In genomic region chr3:120274739-120275167, GRCh38 we compare ENCODE assay signal across 10 cellular contexts. TPM values are rescaled to one million over a fixed set of nuclear protein-coding genes. Genes with fewer than 3 reads are reported as not detected.
DNase-seq lines count a peak whose midpoint lies in the region; ATAC-seq and TF ChIP-seq lines count a peak whose summit lies in the region.
"Had no signal": no experiment of that assay in that cellular context is flagged by ENCODE, and none has a peak within 500 bp of the region (broad histone marks: within the 10 kb centered on the region; RNA-seq: fewer than 3 reads in every experiment).

No MANE protein-coding gene starts in this region.

- DNase-seq in Right ventricle myocardium inferior (ENCODE audit: missing footprints) (no peak), right atrium auricular region (ENCODE audit: low spot score) (no peak), WTC11 (ENCODE audit: low spot score) (no peak), right cardiac atrium (peak; percentile 54 to 68 (median 62))
- DNase-seq: NCI-H187 treated with DMSO at 0.1 percent for 48 hours, retina had no signal

- no peaks in the 10 kb centered on the region for H3K9me3 ChIP-seq in right atrium auricular region
- no peaks in the 10 kb centered on the region for H3K9me3 ChIP-seq in right cardiac atrium (ENCODE audit: control insufficient read depth, low read length)

- intact Hi-C loops in Right ventricle myocardium inferior (cut with DNase I): no loop called here
- intact Hi-C loops in right cardiac atrium (cut with DNase I): no loop called here

- CTCF ChIA-PET in WTC11 (lab: Charles Lee): no interaction called here

- H3K27me3 Mint-ChIP-seq in WTC11 (ENCODE audit: low read depth): no peaks in the 10 kb centered on the region

- H3K4me3 ChIP-seq in right atrium auricular region: no peak overlapping the region
- H3K4me3 ChIP-seq in right cardiac atrium (ENCODE audit: low read length): no peak overlapping the region

- H3K4me1 Mint-ChIP-seq in WTC11: peaks cover 4% of the 10 kb centered on the region

- H3K27ac ChIP-seq in right atrium auricular region (no peak overlapping the region), right cardiac atrium (ENCODE audit: low read length) (no peak overlapping the region)

- no peak overlapping the region for H3K4me3 Mint-ChIP-seq in WTC11

- H3K27me3 ChIP-seq in right atrium auricular region (no peaks in the 10 kb centered on the region), right cardiac atrium (ENCODE audit: control insufficient read depth, insufficient read depth) (no peaks in the 10 kb centered on the region)

- POLR2A ChIA-PET in WTC11 (lab: Charles Lee): no interaction called here

- no peaks in the 10 kb centered on the region for H3K36me3 Mint-ChIP-seq in WTC11

- WGBS in right cardiac atrium: 36% methylated on average over 5 of the region's 5 CpGs

- H3K9me3 Mint-ChIP-seq in WTC11: no peaks in the 10 kb centered on the region

- ATAC-seq in Right ventricle myocardium inferior (peak; percentile 83), WTC11 (no peak), right cardiac atrium (peak; percentile 66 to 79), GM19467 (IDR thresholded peaks at IDR 0.05; ENCODE audit: unreplicated experiment) (no peak), HG02623 (IDR thresholded peaks at IDR 0.05; ENCODE audit: unreplicated experiment) (no peak), GM21786 (IDR thresholded peaks at IDR 0.05; ENCODE audit: unreplicated experiment) (no peak), HG02610 (IDR thresholded peaks at IDR 0.05; ENCODE audit: unreplicated experiment) (no peak)

- no peaks in the 10 kb centered on the region for H3K36me3 ChIP-seq in right atrium auricular region

- TF ChIP-seq CTCF in right atrium auricular region (IDR thresholded peaks at IDR 0.05) (no peak), WTC11 (IDR thresholded peaks at IDR 0.05) (no peak)

- no peaks in the 10 kb centered on the region for H3K4me1 ChIP-seq in right atrium auricular region
- no peaks in the 10 kb centered on the region for H3K4me1 ChIP-seq in right cardiac atrium (ENCODE audit: control insufficient read depth, insufficient read depth, low read length)

- H3K27ac Mint-ChIP-seq in WTC11: no peak overlapping the region

TF ChIP-seq in WTC11, 78 proteins besides CTCF, POLR2A, EP300 and RAD21:
- TF ChIP-seq NR2C2 (CRISPR knock-in tag; IDR thresholded peaks at IDR 0.05) (no peak), GABPB1 (CRISPR knock-in tag; IDR thresholded peaks at IDR 0.05) (peak; percentile 40; the same call in 1 of the 2 replicates)

RNA-seq across cellular contexts. Expression of gene GPR156, which starts 10.3 kb away (rescaled TPM):
- total RNA-seq in Right ventricle myocardium inferior (not detected), right atrium auricular region (under 1 TPM; 0.35 to 0.74 TPM), WTC11 (2021) (0.72 to 1.8 TPM (median 1.5 TPM) in 3 replicates), right cardiac atrium (under 1 TPM; 0.08 to 0.31 (median 0.15) TPM)
- polyA plus RNA-seq in right cardiac atrium: 0.09 TPM

Comparison
In these comparisons a context has a peak if more than half of its experiments do, and no peak if none do; other contexts are left out.
1. DNase-seq: peak in right cardiac atrium (3 of 3); none in Right ventricle myocardium inferior (single experiment), right atrium auricular region (single experiment) and WTC11 (single experiment).
2. ATAC-seq: peak in Right ventricle myocardium inferior (single experiment) and right cardiac atrium (2 of 2); none in WTC11 (single experiment), GM19467 (single experiment), HG02623 (single experiment), GM21786 (single experiment) and HG02610 (single experiment).